9 cellular contexts compared by ENCODE assay signal in the genomic region with DNA sequence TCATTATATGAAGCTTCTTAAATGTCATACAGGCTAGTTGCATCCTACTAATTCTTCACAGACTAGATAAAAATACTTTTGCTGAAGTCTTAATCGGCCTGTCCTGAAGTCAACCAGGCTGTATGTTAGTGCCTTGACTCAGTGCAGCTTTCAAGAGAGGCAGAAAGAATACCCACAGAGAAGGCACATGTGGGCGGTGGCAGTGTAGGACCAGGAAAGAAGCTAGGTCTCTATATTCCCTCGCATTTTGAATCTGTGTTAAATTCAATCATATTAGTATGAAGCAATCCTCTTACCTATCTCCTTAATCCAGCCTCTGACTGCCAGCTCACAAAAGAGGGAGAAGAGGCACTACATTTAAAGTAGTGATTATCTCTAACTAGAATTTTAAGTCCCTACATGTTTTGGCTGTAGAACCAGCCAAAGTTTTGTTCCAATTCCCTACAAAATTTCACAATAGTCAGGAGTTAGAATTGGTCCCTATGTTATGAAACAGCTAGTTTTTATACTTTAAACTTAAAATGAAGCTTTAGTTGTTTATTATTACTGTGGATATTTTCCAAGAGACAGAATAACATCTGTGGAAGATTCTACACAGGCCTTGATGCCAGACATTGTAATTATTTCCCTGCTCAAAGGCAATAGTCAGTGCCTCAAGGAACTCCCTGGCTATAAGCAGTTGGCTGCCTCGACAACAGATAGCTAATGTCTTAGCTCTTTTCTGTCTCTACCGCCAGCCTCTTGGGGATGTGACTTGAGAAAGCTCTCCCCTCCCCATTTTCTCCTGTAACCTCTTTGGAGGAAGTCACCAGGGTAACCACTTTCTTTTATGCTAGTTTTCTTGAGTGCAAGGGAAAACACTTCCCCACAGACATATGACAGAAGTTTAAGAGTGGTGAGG. TPM values are rescaled to one million over a fixed set of nuclear protein-coding genes. Genes with fewer than 3 reads are reported as not detected.
A peak's percentile ranks its signal among the peaks of the same experiment; 100 is the strongest.
DNase-seq lines count a peak whose midpoint lies in the region; ATAC-seq and TF ChIP-seq lines count a peak whose summit lies in the region.
"Had no signal": no experiment of that assay in that cellular context is flagged by ENCODE, and none has a peak within 500 bp of the region (broad histone marks: within the 10 kb centered on the region; RNA-seq: fewer than 3 reads in every experiment).

No MANE protein-coding gene starts in this region.

- H3K4me2 ChIP-seq in hepatocyte: peak overlapping the region; percentile 1

- H3K27ac Mint-ChIP-seq in activated CD8-positive, alpha-beta T cell treated with anti-CD3 and anti-CD28 coated beads, Interleukin-2, amount 10 ng/mL, durations not matched to agents 7 days and 5 days: peak overlapping the region; percentile 91

- peaks cover 28% of the 10 kb centered on the region for H3K79me2 ChIP-seq in hepatocyte

- H3K9me3 ChIP-seq in hepatocyte (ENCODE audit: low read depth): no peaks in the 10 kb centered on the region
- H3K9me3 ChIP-seq: A549 had no signal

- H3K27ac ChIP-seq in hepatocyte (peak overlapping the region; percentile 80), substantia nigra (ENCODE audit: low read depth, low read length, poor library complexity, severe bottlenecking) (peak overlapping the region; percentile 53)

- peaks cover 56% of the 10 kb centered on the region for H3K4me1 ChIP-seq in hepatocyte (ENCODE audit: insufficient read depth)

- CTCF ChIA-PET in activated CD8-positive, alpha-beta T cell treated with anti-CD3 and anti-CD28 coated beads, Interleukin-2, amount 10 ng/mL, durations not matched to agents 7 days and 5 days (lab: Charles Lee): interaction anchor here (0.7 to 2.8 kb wide), 25 partner anchors 8 to 371 kb away, joined by 3 to 19 read pairs (median 4); a partner anchor contains a TSS

- H3K4me3 Mint-ChIP-seq in activated CD8-positive, alpha-beta T cell treated with anti-CD3 and anti-CD28 coated beads, Interleukin-2, amount 10 ng/mL, durations not matched to agents 7 days and 5 days: peak overlapping the region; percentile 56

- POLR2A ChIA-PET in activated CD8-positive, alpha-beta T cell treated with anti-CD3 and anti-CD28 coated beads, Interleukin-2, amount 10 ng/mL, durations not matched to agents 7 days and 5 days (lab: Charles Lee): interaction anchor here (0.8 to 1.7 kb wide), 10 partner anchors 11 to 370 kb away, joined by 3 to 12 read pairs (median 3); a partner anchor contains a TSS

- DNase-seq in NCI-H524 (lab: John Stamatoyannopoulos, UW) (peak; percentile 15 to 41), NCI-H524 treated with DMSO at 0.1 percent for 48 hours (lab: John Stamatoyannopoulos, UW) (no peak), hepatocyte (ENCODE audit: low spot score) (peak; percentile 32), substantia nigra (lab: John Stamatoyannopoulos, UW) (no peak), NCI-H748 treated with DMSO at 0.1 percent for 48 hours (lab: John Stamatoyannopoulos, UW) (no peak), NCI-H2196 (lab: John Stamatoyannopoulos, UW; ENCODE audit: unreplicated experiment) (no peak)
- DNase-seq in activated CD8-positive, alpha-beta T cell treated with anti-CD3 and anti-CD28 coated beads, Interleukin-2, amount 10 ng/mL, durations not matched to agents 7 days and 5 days: peak; percentile 62

- no peaks in the 10 kb centered on the region for H3K9me2 ChIP-seq in hepatocyte (replicated peaks; ENCODE audit: insufficient read depth)

- H3K4me1 Mint-ChIP-seq in activated CD8-positive, alpha-beta T cell treated with anti-CD3 and anti-CD28 coated beads, Interleukin-2, amount 10 ng/mL, durations not matched to agents 7 days and 5 days (ENCODE audit: low read depth): peaks cover 94% of the 10 kb centered on the region

- H3K27me3 Mint-ChIP-seq in activated CD8-positive, alpha-beta T cell treated with anti-CD3 and anti-CD28 coated beads, Interleukin-2, amount 10 ng/mL, durations not matched to agents 7 days and 5 days (ENCODE audit: low read depth): no peaks in the 10 kb centered on the region

- peak; percentile 62 for ATAC-seq in activated CD8-positive, alpha-beta T cell treated with anti-CD3 and anti-CD28 coated beads, Interleukin-2, amount 10 ng/mL, durations not matched to agents 7 days and 5 days
- no peak for ATAC-seq in GM21717 (IDR thresholded peaks at IDR 0.05; ENCODE audit: unreplicated experiment)
- ATAC-seq: A549 had no signal

- no peaks in the 10 kb centered on the region for H4K20me1 ChIP-seq in hepatocyte (ENCODE audit: insufficient read depth, poor library complexity, severe bottlenecking)

- H3K4me3 ChIP-seq in hepatocyte: no peak overlapping the region
- H3K4me3 ChIP-seq: A549 had no signal

- peaks cover 60% of the 10 kb centered on the region for H3K36me3 Mint-ChIP-seq in activated CD8-positive, alpha-beta T cell treated with anti-CD3 and anti-CD28 coated beads, Interleukin-2, amount 10 ng/mL, durations not matched to agents 7 days and 5 days (ENCODE audit: low read depth)

- no peaks in the 10 kb centered on the region for H3K27me3 ChIP-seq in hepatocyte

- H3K9me3 Mint-ChIP-seq in activated CD8-positive, alpha-beta T cell treated with anti-CD3 and anti-CD28 coated beads, Interleukin-2, amount 10 ng/mL, durations not matched to agents 7 days and 5 days (ENCODE audit: insufficient read depth): no peaks in the 10 kb centered on the region

- no peaks in the 10 kb centered on the region for H3K36me3 ChIP-seq in hepatocyte (replicated peaks; ENCODE audit: insufficient read depth, low read depth)

- WGBS in hepatocyte (ENCODE audit: low lambda C conversion rate, missing lambda C conversion rate): 76% methylated on average over 5 of the region's 5 CpGs

- no peak overlapping the region for H2AFZ ChIP-seq in hepatocyte

- TF ChIP-seq CTCF in hepatocyte (IDR thresholded peaks at IDR 0.05; ENCODE audit: poor library complexity): no peak

RNA-seq across cellular contexts. Expression of a gene that starts 31.9 kb away (rescaled TPM):
- 10 to 100 TPM; 64.9 to 66.6 TPM for total RNA-seq in activated CD8-positive, alpha-beta T cell treated with anti-CD3 and anti-CD28 coated beads, Interleukin-2, amount 10 ng/mL, durations not matched to agents 7 days and 5 days
- 15.3 and 15.7 TPM in 2 replicates for total RNA-seq in hepatocyte
- 17.6 and 18.5 TPM in 2 replicates for polyA plus RNA-seq in hepatocyte

Comparison
In these comparisons a context has a peak if more than half of its experiments do, and no peak if none do; other contexts are left out.
1. DNase-seq: peak in NCI-H524 (2 of 2), activated CD8-positive, alpha-beta T cell treated with anti-CD3 and anti-CD28 coated beads, Interleukin-2, amount 10 ng/mL, durations not matched to agents 7 days and 5 days (single experiment) and hepatocyte (single experiment); none in NCI-H524 treated with DMSO at 0.1 percent for 48 hours (single experiment), substantia nigra (0 of 49), NCI-H748 treated with DMSO at 0.1 percent for 48 hours (single experiment) and NCI-H2196 (single experiment).